ENCODE assay signal across 9 cellular contexts in the genomic region with DNA sequence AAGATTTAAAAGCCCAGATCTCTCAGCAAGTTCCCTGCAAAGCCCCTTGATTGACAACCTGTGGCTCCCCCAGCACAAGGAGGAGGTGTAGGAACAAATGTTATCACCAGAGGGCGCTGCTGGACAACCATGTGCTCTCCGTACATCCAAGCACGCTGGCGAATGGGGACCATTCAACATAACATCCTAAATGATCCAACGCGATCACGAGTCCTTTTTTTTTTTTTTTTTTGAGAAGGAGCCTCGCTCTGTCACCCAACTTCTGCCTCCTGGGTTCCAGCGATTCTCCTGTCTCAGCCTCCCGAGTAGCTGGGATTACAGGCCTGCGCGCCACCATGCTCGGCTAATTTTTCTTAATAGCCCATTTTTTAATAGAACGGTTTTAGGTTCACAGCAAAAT. TPM values are rescaled to one million over a fixed set of nuclear protein-coding genes. Genes with fewer than 3 reads are reported as not detected.
DNase-seq lines count a peak whose midpoint lies in the region; ATAC-seq and TF ChIP-seq lines count a peak whose summit lies in the region.
"Had no signal": no experiment of that assay in that cellular context is flagged by ENCODE, and none has a peak within 500 bp of the region (broad histone marks: within the 10 kb centered on the region; RNA-seq: fewer than 3 reads in every experiment).

No MANE protein-coding gene starts in this region.

- peaks cover 2 to 4% of the 10 kb centered on the region in 2 donors for H3K36me3 Mint-ChIP-seq in activated T-cell treated with anti-CD3 and anti-CD28 coated beads, Interleukin-2, amount 50 U/mL, for 72 hours (ENCODE audit: insufficient read depth in 2 of 2)
- no peaks in the 10 kb centered on the region for H3K36me3 Mint-ChIP-seq in neural crest cell (ENCODE audit: low read depth)

- TF ChIP-seq CTCF in LNCaP clone FGC (IDR thresholded peaks at IDR 0.05; ENCODE audit: control insufficient read depth, extremely low read depth, insufficient read depth) (peak; percentile 85), neural crest cell (conservative IDR thresholded peaks at IDR 0.05) (peak; percentile 92)

- no peak overlapping the region for H3K4me3 Mint-ChIP-seq in activated T-cell treated with anti-CD3 and anti-CD28 coated beads, Interleukin-2, amount 50 U/mL, for 72 hours
- H3K4me3 Mint-ChIP-seq in neural crest cell: no peak overlapping the region

- ATAC-seq in activated T-cell treated with anti-CD3 and anti-CD28 coated beads, Interleukin-2, amount 50 U/mL, for 72 hours (replicated peaks in 1 of 2): peak; percentile 62
- ATAC-seq in stimulated activated naive CD8-positive, alpha-beta T cell treated with anti-CD3 and anti-CD28 coated beads, Interleukin-15, Interleukin-2, amounts not matched to agents 100 U/mL and 50 U/mL, for 24 hours: peak; percentile 69
- ATAC-seq in GM18517 (IDR thresholded peaks at IDR 0.05; ENCODE audit: unreplicated experiment): no peak

- H3K27me3 Mint-ChIP-seq in activated T-cell treated with anti-CD3 and anti-CD28 coated beads, Interleukin-2, amount 50 U/mL, for 72 hours (ENCODE audit: low read depth): peaks cover 28% of the 10 kb centered on the region
- H3K27me3 Mint-ChIP-seq in neural crest cell (ENCODE audit: low read depth): peaks cover 40% of the 10 kb centered on the region

- H3K27ac Mint-ChIP-seq in activated T-cell treated with anti-CD3 and anti-CD28 coated beads, Interleukin-2, amount 50 U/mL, for 72 hours: no peak overlapping the region
- no peak overlapping the region for H3K27ac Mint-ChIP-seq in neural crest cell (ENCODE audit: unreplicated experiment)

- no peaks in the 10 kb centered on the region for H3K4me1 Mint-ChIP-seq in activated T-cell treated with anti-CD3 and anti-CD28 coated beads, Interleukin-2, amount 50 U/mL, for 72 hours (ENCODE audit: low read depth)
- H3K4me1 Mint-ChIP-seq in neural crest cell: no peaks in the 10 kb centered on the region

- DNase-seq in DMS 273 (lab: John Stamatoyannopoulos, UW; ENCODE audit: unreplicated experiment): peak; percentile 93
- peak; percentile 56 for DNase-seq in LNCaP clone FGC (ENCODE audit: low read depth)
- DNase-seq in RPMI7951 (ENCODE audit: low read depth): peak; percentile 72
- peak; percentile 74 to 78 for DNase-seq in activated T-cell treated with anti-CD3 and anti-CD28 coated beads, Interleukin-2, amount 50 U/mL, for 72 hours
- peak; percentile 86 for DNase-seq in fibroblast of peridontal ligament (ENCODE audit: extremely low read depth)
- peak; percentile 91 for DNase-seq in neural crest cell (ENCODE audit: low read depth, low spot score)
- DNase-seq in stimulated activated naive CD8-positive, alpha-beta T cell treated with anti-CD3 and anti-CD28 coated beads, Interleukin-15, Interleukin-2, amounts not matched to agents 100 U/mL and 50 U/mL, for 24 hours: peak; percentile 80

- no peak overlapping the region for H3K4me3 ChIP-seq in LNCaP clone FGC (ENCODE audit: low read depth, low read length)

- peaks cover 2 to 4% of the 10 kb centered on the region in 2 donors for H3K9me3 Mint-ChIP-seq in activated T-cell treated with anti-CD3 and anti-CD28 coated beads, Interleukin-2, amount 50 U/mL, for 72 hours
- peaks cover 7% of the 10 kb centered on the region for H3K9me3 Mint-ChIP-seq in neural crest cell

RNA-seq across cellular contexts. Expression of a gene that starts 52.0 kb away (rescaled TPM):
- total RNA-seq in RPMI7951 (2014; rRNA removed; shearing (Covaris generic)): not detected in 2 replicates
- total RNA-seq in activated T-cell treated with anti-CD3 and anti-CD28 coated beads, Interleukin-2, amount 50 U/mL, for 72 hours: not detected
- total RNA-seq in neural crest cell: 0.02 TPM in 1 of 2 replicates, not detected in the other
- total RNA-seq: activated CD8-positive, alpha-beta memory T cell treated with anti-CD3 and anti-CD28 coated beads for 36 hours had no signal

RNA-seq across cellular contexts. Expression of a gene that starts 57.6 kb away (rescaled TPM):
- total RNA-seq in RPMI7951 (2014; rRNA removed; shearing (Covaris generic)): 20.1 and 25.2 TPM in 2 replicates
- total RNA-seq in activated T-cell treated with anti-CD3 and anti-CD28 coated beads, Interleukin-2, amount 50 U/mL, for 72 hours: 10 to 100 TPM; 50.7 to 51.1 TPM
- 59.9 and 64.4 TPM in 2 replicates for total RNA-seq in neural crest cell
